In the genomic region with DNA sequence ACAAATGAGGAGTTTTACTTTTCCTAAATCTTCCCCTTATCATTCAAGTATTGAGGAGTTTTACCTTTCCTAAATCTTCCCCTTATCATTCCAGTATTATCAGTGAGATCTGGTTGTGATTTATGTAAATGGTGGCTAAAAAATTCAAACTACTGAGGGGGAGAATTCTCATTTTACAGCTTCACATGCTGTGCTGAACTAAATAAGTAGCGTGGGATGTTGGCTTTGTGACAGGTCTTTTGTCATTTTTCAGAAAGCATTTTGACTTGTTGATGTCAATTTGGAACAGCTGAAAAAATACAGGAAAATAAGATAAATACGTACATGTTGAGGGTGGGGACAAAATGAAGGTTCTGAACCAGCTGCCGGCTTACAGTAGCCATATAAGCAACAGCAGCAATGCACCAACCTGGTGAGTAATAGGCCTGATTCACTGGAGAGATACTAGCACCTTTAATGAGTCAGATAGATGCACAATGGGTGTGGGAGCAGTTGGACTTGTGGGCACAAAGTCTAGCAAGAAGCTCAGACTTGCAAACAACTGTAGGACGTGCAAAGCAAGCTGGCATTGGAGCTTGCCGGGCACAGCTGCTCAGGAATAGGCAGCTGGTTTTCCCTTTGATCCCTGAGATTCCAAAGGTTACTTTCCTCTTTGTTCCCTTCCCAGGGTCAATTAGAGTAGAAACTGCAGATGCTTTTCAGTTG, we compare ENCODE assay signal across 8 cellular contexts. TPM values are rescaled to one million over a fixed set of nuclear protein-coding genes. Genes with fewer than 3 reads are reported as not detected.
DNase-seq lines count a peak whose midpoint lies in the region; ATAC-seq and TF ChIP-seq lines count a peak whose summit lies in the region.
"Had no signal": no experiment of that assay in that cellular context is flagged by ENCODE, and none has a peak within 500 bp of the region (broad histone marks: within the 10 kb centered on the region; RNA-seq: fewer than 3 reads in every experiment).

No MANE protein-coding gene starts in this region.

- ATAC-seq in HG03439 (IDR thresholded peaks at IDR 0.05; ENCODE audit: unreplicated experiment) (no peak), HG03442 (IDR thresholded peaks at IDR 0.05; ENCODE audit: unreplicated experiment) (no peak), GM21825 (IDR thresholded peaks at IDR 0.05; ENCODE audit: unreplicated experiment) (no peak)

- peak; percentile 99 for DNase-seq in HT1080 (ENCODE audit: low read depth)
- peak; percentile 98 for DNase-seq in SW480 (ENCODE audit: low spot score)
- DNase-seq in fibroblast of pulmonary artery (ENCODE audit: low read depth): peak; percentile 85
- DNase-seq in stimulated activated CD4-positive, alpha-beta T cell treated with anti-CD3 and anti-CD28 coated beads, Interleukin-15, amount 100 ng/mL, for 24 hours: peak; percentile 71

- peak overlapping the region; percentile 38 for H3K4me3 ChIP-seq in fibroblast of pulmonary artery (replicated peaks; ENCODE audit: low read depth, low read length)
- H3K4me3 ChIP-seq: lung had no signal

- no peak for TF ChIP-seq CTCF in fibroblast of pulmonary artery (IDR thresholded peaks at IDR 0.05; ENCODE audit: low read length, missing control alignments)

RNA-seq across cellular contexts. Expression of a gene that starts 12.8 kb away (rescaled TPM):
- total RNA-seq in HT1080 (2014; rRNA removed; shearing (Covaris generic)): 21.6 and 22.5 TPM in 2 replicates
- polyA plus RNA-seq in HT1080 (2015; cell fraction: cytosol; rRNA removed): 47.9 and 66.2 TPM in 2 replicates
- 30.3 and 31.2 TPM in 2 replicates for polyA plus RNA-seq in HT1080 (2015; cell fraction: nucleus; rRNA removed)
